Comparison of ENCODE assay signal across 21 cellular contexts in the genomic region with DNA sequence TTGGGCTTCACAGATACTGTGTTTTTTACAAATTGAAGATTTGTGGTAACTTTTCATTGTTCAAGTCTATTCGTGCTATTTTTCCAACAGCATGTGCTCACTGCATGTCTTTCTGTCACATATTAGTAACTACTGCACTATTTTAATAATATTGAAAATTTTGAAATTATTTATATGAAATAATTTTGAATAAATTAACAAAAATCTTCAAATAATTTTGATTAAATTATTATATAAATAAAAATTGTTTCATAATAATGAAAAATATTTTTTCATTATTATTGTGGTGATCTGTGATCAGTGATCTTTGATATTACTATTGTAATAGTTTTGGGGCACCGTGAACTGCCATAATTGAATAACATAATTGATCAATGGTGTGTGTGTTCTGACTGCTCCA.
A peak's percentile ranks its signal among the peaks of the same experiment; 100 is the strongest.
DNase-seq lines count a peak whose midpoint lies in the region; ATAC-seq, FAIRE-seq and TF ChIP-seq lines count a peak whose summit lies in the region.
"Had no signal": no experiment of that assay in that cellular context is flagged by ENCODE, and none has a peak within 500 bp of the region (broad histone marks: within the 10 kb centered on the region; RNA-seq: fewer than 3 reads in every experiment).

No MANE protein-coding gene starts in this region.

- H4K5ac ChIP-seq in mesendoderm (ENCODE audit: low read length) = no peak overlapping the region

- peaks cover 4% of the 10 kb centered on the region for H3K27me3 Mint-ChIP-seq in activated CD4-positive, alpha-beta memory T cell treated with anti-CD3 and anti-CD28 coated beads, Interleukin-2, amount 10 ng/mL, durations not matched to agents 7 days and 5 days

- H3K4ac ChIP-seq in mesendoderm (ENCODE audit: low read depth, low read length) = no peak overlapping the region

- H3K9ac ChIP-seq in mesendoderm (ENCODE audit: low read length) = no peak overlapping the region
- H3K9ac ChIP-seq: GM23248 had no signal

- no peaks in the 10 kb centered on the region for H3K4me1 ChIP-seq in mesendoderm (ENCODE audit: control insufficient read depth, low read depth, low read length)
- peaks cover 0 to 12% of the 10 kb centered on the region in 2 donors for H3K4me1 ChIP-seq in right atrium auricular region

- no peak overlapping the region for H3K56ac ChIP-seq in mesendoderm (ENCODE audit: low read length)

- DNase-seq in RCC 7860 (ENCODE audit: low spot score) (no peak), mesendoderm (no peak), NCI-H1694 (lab: John Stamatoyannopoulos, UW) (no peak), right atrium auricular region (ENCODE audit: low spot score) (no peak)
- DNase-seq in activated CD4-positive, alpha-beta memory T cell treated with anti-CD3 and anti-CD28 coated beads, Interleukin-2, amount 10 ng/mL, durations not matched to agents 7 days and 5 days = no peak
- DNase-seq: 8988T; C1 segment of cervical spinal cord; CD4-positive, alpha-beta memory T cell; COR-L47; DMS153; DND-41; GM23248; H7; HCEC 1CT had no signal

- FAIRE-seq in A204.1 (lab: Jason Lieb, UNC) (peak; percentile 93), RCC 7860 (lab: Jason Lieb, UNC) (peak; percentile 52), endometrium (lab: Jason Lieb, UNC) (peak; percentile 91)
- FAIRE-seq: G401.6, GM12892, GM19239, H1 had no signal

- no peak overlapping the region for H3K23ac ChIP-seq in mesendoderm (ENCODE audit: low read length)

- H4K8ac ChIP-seq in mesendoderm (ENCODE audit: low read depth, low read length) = peak overlapping the region; percentile 56

- no peaks in the 10 kb centered on the region for H3K9me3 ChIP-seq in right atrium auricular region

- H2BK15ac ChIP-seq in mesendoderm (replicated peaks; ENCODE audit: low read depth) = no peak overlapping the region

- H3K79me1 ChIP-seq in mesendoderm (ENCODE audit: low read length) = no peaks in the 10 kb centered on the region

- H3K18ac ChIP-seq in mesendoderm (ENCODE audit: low read length) = no peak overlapping the region

- no peak overlapping the region for H3K4me2 ChIP-seq in mesendoderm (ENCODE audit: low read length)

- H3K4me3 ChIP-seq in mesendoderm (ENCODE audit: low read length) = no peak overlapping the region
- H3K4me3 ChIP-seq in right atrium auricular region = no peak overlapping the region
- H3K4me3 ChIP-seq: GM23248 had no signal

- ATAC-seq in GM18868 (IDR thresholded peaks at IDR 0.05; ENCODE audit: unreplicated experiment) = no peak

- H3K27me3 ChIP-seq in mesendoderm (ENCODE audit: insufficient read depth, low read length, poor library complexity) (no peaks in the 10 kb centered on the region), right atrium auricular region (no peaks in the 10 kb centered on the region)

- no peaks in the 10 kb centered on the region for H3K4me1 Mint-ChIP-seq in activated CD4-positive, alpha-beta memory T cell treated with anti-CD3 and anti-CD28 coated beads, Interleukin-2, amount 10 ng/mL, durations not matched to agents 7 days and 5 days

- H3K4me3 Mint-ChIP-seq in activated CD4-positive, alpha-beta memory T cell treated with anti-CD3 and anti-CD28 coated beads, Interleukin-2, amount 10 ng/mL, durations not matched to agents 7 days and 5 days = no peak overlapping the region
- H3K4me3 Mint-ChIP-seq: CD4-positive, alpha-beta memory T cell had no signal

- no peak overlapping the region for H2BK5ac ChIP-seq in mesendoderm (ENCODE audit: low read length)

- H3K79me2 ChIP-seq in mesendoderm (ENCODE audit: control insufficient read depth, insufficient read depth, low read length) = no peaks in the 10 kb centered on the region

- no CpG with 5 or more reads among the region's 2 CpGs for WGBS in mesendoderm (ENCODE audit: extremely low coverage, insufficient coverage, low lambda C conversion rate)

- POLR2A ChIA-PET in activated CD4-positive, alpha-beta memory T cell treated with anti-CD3 and anti-CD28 coated beads, Interleukin-2, amount 10 ng/mL, durations not matched to agents 7 days and 5 days (lab: Charles Lee) = no interaction called here

- H3K36me3 ChIP-seq in mesendoderm (ENCODE audit: control insufficient read depth, insufficient read depth, low read length) = no peaks in the 10 kb centered on the region
- H3K36me3 ChIP-seq in right atrium auricular region = no peaks in the 10 kb centered on the region

- no peak overlapping the region for H2BK120ac ChIP-seq in mesendoderm (ENCODE audit: low read depth, low read length)

- TF ChIP-seq CTCF in right atrium auricular region (IDR thresholded peaks at IDR 0.05) = no peak

- CTCF ChIA-PET in activated CD4-positive, alpha-beta memory T cell treated with anti-CD3 and anti-CD28 coated beads, Interleukin-2, amount 10 ng/mL, durations not matched to agents 7 days and 5 days (lab: Charles Lee) = no interaction called here

- H3K27ac ChIP-seq in mesendoderm (ENCODE audit: low read depth, low read length) (no peak overlapping the region), right atrium auricular region (no peak overlapping the region)
- H3K27ac ChIP-seq: GM23248 had no signal

- no peak overlapping the region for H2AK5ac ChIP-seq in mesendoderm (ENCODE audit: low read length)

- no peak overlapping the region for H3K27ac Mint-ChIP-seq in activated CD4-positive, alpha-beta memory T cell treated with anti-CD3 and anti-CD28 coated beads, Interleukin-2, amount 10 ng/mL, durations not matched to agents 7 days and 5 days
- H3K27ac Mint-ChIP-seq: CD4-positive, alpha-beta memory T cell had no signal

- no peaks in the 10 kb centered on the region for H3K9me3 Mint-ChIP-seq in activated CD4-positive, alpha-beta memory T cell treated with anti-CD3 and anti-CD28 coated beads, Interleukin-2, amount 10 ng/mL, durations not matched to agents 7 days and 5 days

- no peaks in the 10 kb centered on the region for H3K36me3 Mint-ChIP-seq in activated CD4-positive, alpha-beta memory T cell treated with anti-CD3 and anti-CD28 coated beads, Interleukin-2, amount 10 ng/mL, durations not matched to agents 7 days and 5 days (ENCODE audit: low read depth)
- H3K36me3 Mint-ChIP-seq: CD4-positive, alpha-beta memory T cell had no signal
